In genomic region chr19:7676854-7677253, GRCh38 we compare ENCODE assay signal across 1 cellular context.
A peak's percentile ranks its signal among the peaks of the same experiment; 100 is the strongest.
TF ChIP-seq lines count a peak whose summit lies in the region.

MCEMP1 (plus strand) TSS chr19:7677090; CDS start chr19:7677121, 31 bp downstream.

TF ChIP-seq in K562, 482 proteins besides CTCF, POLR2A, EP300 and RAD21:
- 0 out of 2 replicates have a peak, but pooled peaks have one; percentile 52 for TF ChIP-seq ELF1 (tag; IDR thresholded peaks at IDR 0.05)
- TF ChIP-seq ATF3 (IDR thresholded peaks at IDR 0.05), result no peak
- TF ChIP-seq ATF3 (CRISPR knock-in tag; conservative IDR thresholded peaks at IDR 0.05), result no peak
- no peak for TF ChIP-seq TEAD1 (CRISPR knock-in tag; IDR thresholded peaks at IDR 0.05)
- no peak for TF ChIP-seq ZNF561 (CRISPR knock-in tag; conservative IDR thresholded peaks at IDR 0.05)
- peak in 1 of 2 experiments; percentile 57; a peak in 2 of 4 replicates for TF ChIP-seq MAZ (CRISPR knock-in tag; conservative IDR thresholded peaks at IDR 0.05 in 1 of 2, IDR thresholded peaks at IDR 0.05 in 1 of 2)
- TF ChIP-seq NEUROD1 (IDR thresholded peaks at IDR 0.05; ENCODE audit: borderline replicate concordance, low read depth, low read length, partially characterized antibody), result no peak
- TF ChIP-seq ZNF444 (CRISPR knock-in tag; IDR thresholded peaks at IDR 0.05), result no peak
- TF ChIP-seq ETV1 (tag; conservative IDR thresholded peaks at IDR 0.05; ENCODE audit: low read depth), result peak; percentile 49
- no peak for TF ChIP-seq TSHZ1 (CRISPR knock-in tag; IDR thresholded peaks at IDR 0.05)
- no peak for TF ChIP-seq PHF20 (IDR thresholded peaks at IDR 0.05; ENCODE audit: partially characterized antibody)
- no peak for TF ChIP-seq E2F5 (CRISPR knock-in tag; IDR thresholded peaks at IDR 0.05)
- no peak for TF ChIP-seq ZBTB33 (CRISPR knock-in tag; IDR thresholded peaks at IDR 0.05)
- 0 out of 2 replicates have a peak, but pooled peaks have one; percentile 7 for TF ChIP-seq ZBTB7A (IDR thresholded peaks at IDR 0.05; ENCODE audit: borderline replicate concordance, control insufficient read depth, low read depth, low read length)
- TF ChIP-seq GABPA (tag; conservative IDR thresholded peaks at IDR 0.05; ENCODE audit: low read depth), result peak; percentile 55; the same call in 1 of the 2 replicates
- TF ChIP-seq EGR1 (conservative IDR thresholded peaks at IDR 0.05), result peak; percentile 69
- no peak for TF ChIP-seq ZNF316 (IDR thresholded peaks at IDR 0.05)
- TF ChIP-seq E2F8 (IDR thresholded peaks at IDR 0.05; ENCODE audit: low read depth, partially characterized antibody), result no peak
- TF ChIP-seq EP400 (IDR thresholded peaks at IDR 0.05), result no peak
- no peak for TF ChIP-seq ZNF23 (CRISPR knock-in tag; IDR thresholded peaks at IDR 0.05)
